25 cellular contexts compared by ENCODE assay signal in the genomic region with DNA sequence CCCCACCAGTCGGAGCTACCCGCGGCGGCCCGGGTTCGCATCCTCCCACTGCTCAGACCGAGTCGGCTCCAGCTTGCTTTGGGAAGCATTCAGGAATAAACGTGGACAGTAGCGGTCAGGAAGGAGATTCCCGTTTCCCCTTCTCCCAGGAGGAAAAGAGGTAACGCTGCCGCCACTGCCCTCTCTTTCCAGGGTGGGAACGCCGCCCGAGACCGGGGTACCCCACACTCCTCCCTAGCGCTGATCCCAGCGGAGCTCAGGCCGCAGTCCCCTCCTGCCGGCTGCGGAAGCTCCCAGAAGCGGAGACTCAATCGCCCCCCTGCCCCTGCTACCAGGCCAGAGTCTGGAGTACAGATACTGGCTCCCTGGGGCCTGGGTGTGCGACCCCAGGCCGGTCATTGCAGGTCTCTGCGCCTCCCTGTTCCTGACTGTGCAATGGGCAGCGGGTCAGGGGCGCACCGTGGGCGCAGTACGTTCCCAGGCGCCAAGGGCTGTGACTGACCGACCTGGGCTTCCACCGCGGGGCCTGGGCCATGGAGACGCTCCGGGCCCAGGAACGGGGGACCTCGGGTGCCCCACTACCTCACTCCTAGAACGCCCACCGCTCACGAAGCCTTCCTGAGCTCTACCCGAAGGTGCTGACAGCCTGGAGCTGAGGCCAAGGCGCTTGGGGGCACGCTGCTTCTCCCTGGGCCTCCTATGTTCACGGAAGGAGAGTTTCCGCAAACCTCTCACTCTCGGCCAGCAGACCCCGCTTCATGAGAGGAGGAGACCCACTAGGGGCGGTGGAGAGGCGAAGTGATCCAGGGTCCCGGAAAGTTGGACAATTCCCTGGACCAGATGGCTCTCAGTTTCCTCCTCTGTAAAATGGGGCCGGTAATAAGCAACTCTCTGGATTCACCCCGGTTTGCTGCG. TPM values are rescaled to one million over a fixed set of nuclear protein-coding genes. Genes with fewer than 3 reads are reported as not detected.
DNase-seq lines count a peak whose midpoint lies in the region; ATAC-seq and TF ChIP-seq lines count a peak whose summit lies in the region.
"Had no signal": no experiment of that assay in that cellular context is flagged by ENCODE, and none has a peak within 500 bp of the region (broad histone marks: within the 10 kb centered on the region; RNA-seq: fewer than 3 reads in every experiment).

No MANE protein-coding gene starts in this region.

- TF ChIP-seq CTCF in WTC11 (IDR thresholded peaks at IDR 0.05) (no peak), osteoblast (IDR thresholded peaks at IDR 0.05; ENCODE audit: extremely low read depth, low read depth, low read length) (no peak)

- peaks cover 78% of the 10 kb centered on the region for H3K27me3 ChIP-seq in osteoblast (ENCODE audit: insufficient read depth, low read length)
- H3K27me3 ChIP-seq: SJSA1 had no signal

- no peak overlapping the region for H3K27ac ChIP-seq in osteoblast (ENCODE audit: low read depth, low read length)
- H3K27ac ChIP-seq: 22Rv1, body of pancreas, colonic mucosa, Peyer's patch, SJSA1, tibial nerve had no signal

- no peaks in the 10 kb centered on the region for H3K4me1 ChIP-seq in osteoblast (ENCODE audit: insufficient read depth, low read length)
- H3K4me1 ChIP-seq: colonic mucosa, SJSA1 had no signal

- DNase-seq in DMS53 (lab: John Stamatoyannopoulos, UW) (peak; percentile 43), DMS53 treated with DMSO at 0.1 percent for 48 hours (lab: John Stamatoyannopoulos, UW; ENCODE audit: unreplicated experiment) (no peak), WTC11 (ENCODE audit: low spot score) (peak; percentile 31), osteoblast (ENCODE audit: insufficient read length, low spot score, missing footprints) (peak; percentile 77), C1 segment of cervical spinal cord (lab: John Stamatoyannopoulos, UW) (no peak), DMS153 (lab: John Stamatoyannopoulos, UW) (no peak), NOMO-1 (lab: John Stamatoyannopoulos, UW; ENCODE audit: unreplicated experiment in 2 of 2) (no peak)
- DNase-seq: activated CD4-positive, alpha-beta T cell treated with anti-CD3 and anti-CD28 coated beads, Interleukin-2, amount 10 ng/mL, durations not matched to agents 7 days and 5 days; activated naive CD8-positive, alpha-beta T cell treated with anti-CD3 and anti-CD28 coated beads, Interleukin-2, amount 50 U/mL, for 24 hours; AML-193; body of pancreas; colonic mucosa; DND-41; Peyer's patch; small intestine; stimulated activated CD4-positive, alpha-beta T cell treated with anti-CD3 and anti-CD28 coated beads, Interleukin-4, amount 100 ng/mL, for 4 hours had no signal

- peak; percentile 4; the same call in 1 of the 2 replicates for ATAC-seq in WTC11
- ATAC-seq: activated naive CD8-positive, alpha-beta T cell treated with anti-CD3 and anti-CD28 coated beads, Interleukin-2, amount 50 U/mL, for 24 hours; activated T-helper 17 cell treated with anti-CD3 and anti-CD28 coated beads, Interleukin-2, amount 50 U/mL, for 72 hours; body of pancreas had no signal

- H3K36me3 Mint-ChIP-seq in WTC11: peaks cover 7% of the 10 kb centered on the region

- H3K36me3 ChIP-seq in osteoblast (ENCODE audit: insufficient read depth, low read length): no peaks in the 10 kb centered on the region
- H3K36me3 ChIP-seq: colonic mucosa, Peyer's patch, tibial nerve had no signal

- peak overlapping the region; percentile 8 for H3K4me3 ChIP-seq in iPS-11a (ENCODE audit: low read depth, low read length)
- H3K4me3 ChIP-seq in osteoblast (ENCODE audit: insufficient read depth, low read length): no peak overlapping the region
- H3K4me3 ChIP-seq: body of pancreas, colonic mucosa, Peyer's patch, SJSA1 had no signal

- peaks cover 30% of the 10 kb centered on the region for H3K4me1 Mint-ChIP-seq in WTC11

- no peak overlapping the region for H2AFZ ChIP-seq in osteoblast (ENCODE audit: low read length)

- H4K20me1 ChIP-seq in osteoblast (ENCODE audit: insufficient read depth, low read length): no peaks in the 10 kb centered on the region

- no peak overlapping the region for H3K4me2 ChIP-seq in osteoblast (ENCODE audit: insufficient read depth, low read length)

- H3K79me2 ChIP-seq in osteoblast (ENCODE audit: insufficient read depth, low read length): no peaks in the 10 kb centered on the region

- peaks cover 91% of the 10 kb centered on the region for H3K27me3 Mint-ChIP-seq in WTC11 (ENCODE audit: low read depth)

- POLR2A ChIA-PET in WTC11 (lab: Charles Lee): no interaction called here

- no peaks in the 10 kb centered on the region for H3K9me3 ChIP-seq in osteoblast (ENCODE audit: low read depth, low read length)
- H3K9me3 ChIP-seq: body of pancreas, colonic mucosa had no signal

- H3K9me3 Mint-ChIP-seq in WTC11: peaks cover 4% of the 10 kb centered on the region
- H3K9me3 Mint-ChIP-seq: activated CD4-positive, alpha-beta T cell treated with anti-CD3 and anti-CD28 coated beads, Interleukin-2, amount 10 ng/mL, durations not matched to agents 7 days and 5 days; activated naive CD8-positive, alpha-beta T cell treated with anti-CD3 and anti-CD28 coated beads, Interleukin-2, amount 50 U/mL, for 24 hours; activated T-helper 17 cell treated with anti-CD3 and anti-CD28 coated beads, Interleukin-2, amount 50 U/mL, for 72 hours; neural crest cell had no signal

- CTCF ChIA-PET in WTC11 (lab: Charles Lee): interaction anchor here (0.6 to 3.7 kb wide), 9 partner anchors 10 to 195 kb away, joined by 3 to 16 read pairs (median 4); a partner anchor contains a TSS

- H3K27ac Mint-ChIP-seq in WTC11: no peak overlapping the region
- H3K27ac Mint-ChIP-seq: activated naive CD8-positive, alpha-beta T cell treated with anti-CD3 and anti-CD28 coated beads, Interleukin-2, amount 50 U/mL, for 24 hours; activated T-helper 17 cell treated with anti-CD3 and anti-CD28 coated beads, Interleukin-2, amount 50 U/mL, for 72 hours had no signal

- H3K4me3 Mint-ChIP-seq in WTC11: peak overlapping the region; percentile 75
- H3K4me3 Mint-ChIP-seq: activated naive CD8-positive, alpha-beta T cell treated with anti-CD3 and anti-CD28 coated beads, Interleukin-2, amount 50 U/mL, for 24 hours; activated T-helper 17 cell treated with anti-CD3 and anti-CD28 coated beads, Interleukin-2, amount 50 U/mL, for 72 hours; neural crest cell had no signal

TF ChIP-seq in WTC11, 78 proteins besides CTCF, POLR2A, EP300 and RAD21:
- TF ChIP-seq GRHL2 (CRISPR knock-in tag; IDR thresholded peaks at IDR 0.05; ENCODE audit: insufficient replicate concordance, severe bottlenecking): no peak
- no peak for TF ChIP-seq TEAD1 (CRISPR knock-in tag; IDR thresholded peaks at IDR 0.05)
- TF ChIP-seq GTF2I (CRISPR knock-in tag; conservative IDR thresholded peaks at IDR 0.05): peak; percentile 68; the same call in 1 of the 2 replicates
- TF ChIP-seq, protein P1, sequence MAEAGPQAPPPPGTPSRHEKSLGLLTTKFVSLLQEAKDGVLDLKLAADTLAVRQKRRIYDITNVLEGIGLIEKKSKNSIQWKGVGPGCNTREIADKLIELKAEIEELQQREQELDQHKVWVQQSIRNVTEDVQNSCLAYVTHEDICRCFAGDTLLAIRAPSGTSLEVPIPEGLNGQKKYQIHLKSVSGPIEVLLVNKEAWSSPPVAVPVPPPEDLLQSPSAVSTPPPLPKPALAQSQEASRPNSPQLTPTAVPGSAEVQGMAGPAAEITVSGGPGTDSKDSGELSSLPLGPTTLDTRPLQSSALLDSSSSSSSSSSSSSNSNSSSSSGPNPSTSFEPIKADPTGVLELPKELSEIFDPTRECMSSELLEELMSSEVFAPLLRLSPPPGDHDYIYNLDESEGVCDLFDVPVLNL (CRISPR knock-in tag; IDR thresholded peaks at IDR 0.05; ENCODE audit: borderline replicate concordance, low read depth): no peak
- TF ChIP-seq, protein P2, sequence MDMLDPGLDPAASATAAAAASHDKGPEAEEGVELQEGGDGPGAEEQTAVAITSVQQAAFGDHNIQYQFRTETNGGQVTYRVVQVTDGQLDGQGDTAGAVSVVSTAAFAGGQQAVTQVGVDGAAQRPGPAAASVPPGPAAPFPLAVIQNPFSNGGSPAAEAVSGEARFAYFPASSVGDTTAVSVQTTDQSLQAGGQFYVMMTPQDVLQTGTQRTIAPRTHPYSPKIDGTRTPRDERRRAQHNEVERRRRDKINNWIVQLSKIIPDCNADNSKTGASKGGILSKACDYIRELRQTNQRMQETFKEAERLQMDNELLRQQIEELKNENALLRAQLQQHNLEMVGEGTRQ (CRISPR knock-in tag; IDR thresholded peaks at IDR 0.05): no peak
- no peak for TF ChIP-seq MYBL2 (CRISPR knock-in tag; IDR thresholded peaks at IDR 0.05)
- no peak for TF ChIP-seq MXD4 (CRISPR knock-in tag; IDR thresholded peaks at IDR 0.05; ENCODE audit: borderline replicate concordance)
- TF ChIP-seq, protein P3, sequence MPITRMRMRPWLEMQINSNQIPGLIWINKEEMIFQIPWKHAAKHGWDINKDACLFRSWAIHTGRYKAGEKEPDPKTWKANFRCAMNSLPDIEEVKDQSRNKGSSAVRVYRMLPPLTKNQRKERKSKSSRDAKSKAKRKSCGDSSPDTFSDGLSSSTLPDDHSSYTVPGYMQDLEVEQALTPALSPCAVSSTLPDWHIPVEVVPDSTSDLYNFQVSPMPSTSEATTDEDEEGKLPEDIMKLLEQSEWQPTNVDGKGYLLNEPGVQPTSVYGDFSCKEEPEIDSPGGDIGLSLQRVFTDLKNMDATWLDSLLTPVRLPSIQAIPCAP (CRISPR knock-in tag; IDR thresholded peaks at IDR 0.05): no peak

RNA-seq across cellular contexts. Expression of a gene that starts 7.8 kb away (rescaled TPM):
- not detected in 3 replicates for total RNA-seq in WTC11 (2021)
- total RNA-seq in osteoblast: under 0.01 TPM in 1 of 2 replicates, not detected in the other
- total RNA-seq: activated CD4-positive, alpha-beta T cell treated with anti-CD3 and anti-CD28 coated beads, Interleukin-2, amount 10 ng/mL, durations not matched to agents 7 days and 5 days; activated T-helper 17 cell treated with anti-CD3 and anti-CD28 coated beads, Interleukin-2, amount 50 U/mL, for 72 hours; body of pancreas; colonic mucosa; glomerular endothelial cell; liver; neural crest cell; Peyer's patch; T-helper 2 cell treated with Interferon-gamma antibody and Interleukin-4, amounts not matched to agents 100 ng/mL and 5 ng/mL, for 36 hours; tibial nerve had no signal

Comparison
In these comparisons a context has a peak if more than half of its experiments do, and no peak if none do; other contexts are left out.
1. DNase-seq: peak in DMS53 (single experiment), WTC11 (single experiment) and osteoblast (single experiment); none in DMS53 treated with DMSO at 0.1 percent for 48 hours (single experiment), C1 segment of cervical spinal cord (0 of 14), DMS153 (single experiment) and NOMO-1 (0 of 2).